8 cellular contexts compared by ENCODE assay signal in the genomic region with DNA sequence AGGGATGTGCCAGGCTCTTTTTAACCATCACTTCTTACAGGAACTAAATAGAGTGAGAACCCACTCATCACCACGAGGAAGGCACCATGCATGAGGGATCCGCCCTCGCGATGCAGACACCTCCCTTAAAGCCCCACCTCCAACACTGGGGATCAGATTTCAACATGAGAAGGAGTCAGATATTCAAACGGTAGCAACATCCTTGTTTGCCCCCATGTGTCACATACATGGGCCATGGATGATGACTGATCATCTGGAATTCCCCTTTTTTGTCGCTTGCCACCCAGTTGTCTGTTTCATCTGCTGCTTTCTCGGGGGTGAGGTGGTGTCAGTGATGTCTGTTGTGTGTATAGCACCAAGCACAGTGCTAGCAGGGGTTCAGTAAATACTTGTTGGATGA. TPM values are rescaled to one million over a fixed set of nuclear protein-coding genes. Genes with fewer than 3 reads are reported as not detected.
DNase-seq lines count a peak whose midpoint lies in the region; ATAC-seq and TF ChIP-seq lines count a peak whose summit lies in the region.

No MANE protein-coding gene starts in this region.

- peaks cover 7% of the 10 kb centered on the region for H3K36me3 Mint-ChIP-seq in activated B cell treated with CpG ODN at 0.5 μM for 24 hours (ENCODE audit: low read depth)

- H3K27ac ChIP-seq in coronary artery, result no peak overlapping the region

- TF ChIP-seq CTCF in activated B cell treated with CpG ODN at 0.5 μM for 24 hours (IDR thresholded peaks at IDR 0.05), result no peak
- TF ChIP-seq CTCF in coronary artery (IDR thresholded peaks at IDR 0.05), result no peak

- CTCF ChIA-PET in activated B cell treated with CpG ODN at 0.5 μM for 24 hours (lab: Charles Lee), result no interaction called here

- peaks cover 93% of the 10 kb centered on the region for H3K4me1 Mint-ChIP-seq in activated B cell treated with CpG ODN at 0.5 μM for 24 hours

- POLR2A ChIA-PET in activated B cell treated with CpG ODN at 0.5 μM for 24 hours (lab: Charles Lee), result interaction anchor here (0.7 to 1.4 kb wide), 4 partner anchors 26 to 113 kb away, joined by 3 to 4 read pairs (median 3); no protein-coding TSS in a partner anchor

- no peaks in the 10 kb centered on the region for H3K9me3 Mint-ChIP-seq in activated B cell treated with CpG ODN at 0.5 μM for 24 hours

- intact Hi-C loops in activated B cell treated with CpG ODN at 0.5 μM for 24 hours (cut with micrococcal nuclease), result loop anchor here (1.0 to 5.0 kb wide), 8 partner anchors 8 to 390 kb away; a partner anchor contains a TSS

- peak overlapping the region; percentile 65 for H3K4me3 Mint-ChIP-seq in activated B cell treated with CpG ODN at 0.5 μM for 24 hours

- H3K27ac Mint-ChIP-seq in activated B cell treated with CpG ODN at 0.5 μM for 24 hours, result peak overlapping the region; percentile 90

- H3K27me3 Mint-ChIP-seq in activated B cell treated with CpG ODN at 0.5 μM for 24 hours, result no peaks in the 10 kb centered on the region

- ATAC-seq in GM18907 (IDR thresholded peaks at IDR 0.05; ENCODE audit: unreplicated experiment) (peak; percentile 69), HG02973 (IDR thresholded peaks at IDR 0.05; ENCODE audit: unreplicated experiment) (peak; percentile 49), activated B cell treated with CpG ODN at 0.5 μM for 24 hours (ENCODE audit: low read depth) (peak; percentile 87)

- DNase-seq in activated B cell treated with CpG ODN at 0.5 μM for 24 hours, result peak; percentile 41
- peak; percentile 57 for DNase-seq in kidney tubule cell (ENCODE audit: low spot score)
- DNase-seq in cerebellar nuclear complex (lab: John Stamatoyannopoulos, UW), result no peak
- DNase-seq in C1 segment of cervical spinal cord (lab: John Stamatoyannopoulos, UW), result no peak
- DNase-seq in coronary artery (ENCODE audit: low spot score), result no peak
- DNase-seq in NCI-H187 (lab: John Stamatoyannopoulos, UW), result no peak

- no peak overlapping the region for H3K4me3 ChIP-seq in coronary artery

RNA-seq across cellular contexts. Expression of a gene that starts 57.9 kb away (rescaled TPM):
- total RNA-seq in activated B cell treated with CpG ODN at 0.5 μM for 24 hours, result 52.9 and 53.4 TPM in 2 replicates

Comparison
In these comparisons a context has a peak if more than half of its experiments do, and no peak if none do; other contexts are left out.
1. DNase-seq: peak in activated B cell treated with CpG ODN at 0.5 μM for 24 hours (single experiment) and kidney tubule cell (single experiment); none in cerebellar nuclear complex (0 of 2), C1 segment of cervical spinal cord (0 of 14), coronary artery (single experiment) and NCI-H187 (0 of 2).
2. Peak in every context shown above with its lines, with median percentiles within 50 percentile points of each other: ATAC-seq.